ENCODE assay signal across 1 cellular context in genomic region chr19:55044771-55045716, GRCh38.
TF ChIP-seq lines count a peak whose summit lies in the region.

No MANE protein-coding gene starts in this region.

TF ChIP-seq in H1, 55 proteins besides CTCF, POLR2A, EP300 and RAD21:
- TF ChIP-seq ATF2 (IDR thresholded peaks at IDR 0.05; ENCODE audit: low read length) (no peak), E2F6 (IDR thresholded peaks at IDR 0.05) (no peak), GABPA (IDR thresholded peaks at IDR 0.05; ENCODE audit: borderline replicate concordance, insufficient read depth, low read length) (no peak), SIRT6 (IDR thresholded peaks at IDR 0.05; ENCODE audit: low read length) (no peak), CREB1 (IDR thresholded peaks at IDR 0.05) (no peak), FOSL1 (IDR thresholded peaks at IDR 0.05; ENCODE audit: insufficient read depth, low read depth, low read length) (no peak), SAP30 (IDR thresholded peaks at IDR 0.05; ENCODE audit: insufficient read depth, insufficient replicate concordance, low read length) (no peak), GTF2F1 (IDR thresholded peaks at IDR 0.05; ENCODE audit: borderline replicate concordance, low read depth, low read length) (no peak), RXRA (IDR thresholded peaks at IDR 0.05; ENCODE audit: insufficient read depth, low read depth, low read length) (no peak), ZNF274 (IDR thresholded peaks at IDR 0.05; ENCODE audit: borderline replicate concordance, extremely low read depth, low read length) (no peak), EZH2 (IDR thresholded peaks at IDR 0.05; ENCODE audit: low read depth, low read length, severe bottlenecking) (no peak), CEBPB (IDR thresholded peaks at IDR 0.05; ENCODE audit: low read depth, low read length) (no peak), MAFK (IDR thresholded peaks at IDR 0.05; ENCODE audit: low read depth, low read length) (no peak), EGR1 (IDR thresholded peaks at IDR 0.05; ENCODE audit: borderline replicate concordance, low read depth, low read length) (no peak), SIN3A (conservative IDR thresholded peaks at IDR 0.05 in 1 of 2, IDR thresholded peaks at IDR 0.05 in 1 of 2; ENCODE audit: low read depth in 1 of 2, low read length in 2 of 2) (no peak), HDAC6 (IDR thresholded peaks at IDR 0.05; ENCODE audit: low read depth, low read length) (no peak), RBBP5 (IDR thresholded peaks at IDR 0.05; ENCODE audit: borderline replicate concordance, low read depth, low read length) (no peak), RFX5 (IDR thresholded peaks at IDR 0.05; ENCODE audit: borderline replicate concordance, low read depth, low read length) (no peak)
